Comparison of ENCODE assay signal across 1 cellular context in the genomic region with DNA sequence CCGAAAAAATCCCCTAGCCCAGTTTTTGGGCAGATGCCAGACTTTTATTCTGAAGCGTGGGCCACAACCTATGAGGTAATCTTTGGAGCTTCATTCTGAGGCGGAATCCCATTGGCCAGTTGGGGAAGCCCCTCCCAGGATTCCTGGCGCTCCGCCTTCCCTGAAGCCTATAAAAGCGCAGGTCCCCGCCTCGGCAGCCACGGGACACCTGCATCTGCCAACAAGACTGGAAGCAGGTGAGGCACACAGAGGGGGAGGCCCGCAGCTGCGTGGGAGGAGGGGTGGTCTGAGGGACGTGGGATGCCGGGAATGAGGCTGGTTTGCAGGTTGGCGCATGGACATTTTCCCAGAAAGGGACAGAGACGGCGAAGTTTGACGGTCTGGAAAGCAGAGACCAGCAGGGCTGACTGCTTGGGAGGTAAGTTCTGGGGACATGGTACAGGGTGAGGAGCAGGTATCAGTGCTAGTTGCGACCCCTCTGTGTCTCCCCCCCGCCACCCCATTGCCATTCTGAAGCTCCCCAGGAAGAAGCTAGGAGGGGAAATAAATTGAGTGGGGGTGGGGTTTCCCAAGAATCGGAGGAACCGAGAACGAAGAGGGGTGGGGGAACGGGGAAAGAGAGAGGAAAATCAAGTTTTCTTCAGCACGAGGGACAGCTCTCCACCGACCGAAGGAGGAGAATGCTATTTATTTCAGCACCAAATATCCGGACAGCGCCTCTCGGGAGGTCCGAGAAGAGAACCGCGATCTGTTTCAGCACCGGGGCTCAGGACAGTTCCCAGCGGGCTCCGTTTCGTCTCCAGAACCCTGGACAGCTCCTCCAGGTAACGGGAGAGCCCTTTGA.
TF ChIP-seq lines count a peak whose summit lies in the region.

No MANE protein-coding gene starts in this region.

TF ChIP-seq in K562, 482 proteins besides CTCF, POLR2A, EP300 and RAD21 (continued from another document and continues in another):
- TF ChIP-seq ZNF609 (CRISPR knock-in tag; IDR thresholded peaks at IDR 0.05; ENCODE audit: borderline replicate concordance) (peak; percentile 100), ZNF217 (CRISPR knock-in tag; IDR thresholded peaks at IDR 0.05) (peak; percentile 99), FOXJ2 (tag; IDR thresholded peaks at IDR 0.05) (peak; percentile 93), KDM4B (IDR thresholded peaks at IDR 0.05; ENCODE audit: borderline replicate concordance in 2 of 2, low read depth in 1 of 2) (peak in 1 of 2 experiments; percentile 99; a peak in 1 of 4 replicates), FOXP1 (CRISPR knock-in tag; IDR thresholded peaks at IDR 0.05) (peak; percentile 100), GABPB2 (CRISPR knock-in tag; conservative IDR thresholded peaks at IDR 0.05) (no peak), SREBF2 (CRISPR knock-in tag; IDR thresholded peaks at IDR 0.05) (peak; percentile 99), ZNF583 (CRISPR knock-in tag; IDR thresholded peaks at IDR 0.05) (peak; percentile 94), ZFX (CRISPR knock-in tag; IDR thresholded peaks at IDR 0.05) (peak; percentile 83), NFIX (CRISPR knock-in tag; IDR thresholded peaks at IDR 0.05; ENCODE audit: low read depth) (no peak), KLF13 (tag; IDR thresholded peaks at IDR 0.05; ENCODE audit: borderline replicate concordance, low read depth) (peak; percentile 68; the same call in 1 of the 2 replicates), RBM14 (IDR thresholded peaks at IDR 0.05; ENCODE audit: borderline replicate concordance, insufficient read depth, low read depth, low read length) (no peak), ZNF561 (CRISPR knock-in tag; conservative IDR thresholded peaks at IDR 0.05) (no peak), SAP30 (IDR thresholded peaks at IDR 0.05; ENCODE audit: borderline replicate concordance, insufficient read depth, low read depth, low read length, poor library complexity, severe bottlenecking) (peak; percentile 99), ZNF316 (IDR thresholded peaks at IDR 0.05) (no peak), FOXK1 (CRISPR knock-in tag; IDR thresholded peaks at IDR 0.05; ENCODE audit: borderline replicate concordance) (peak; percentile 100), MAZ (CRISPR knock-in tag; conservative IDR thresholded peaks at IDR 0.05 in 1 of 2, IDR thresholded peaks at IDR 0.05 in 1 of 2) (peak; percentile 57 to 100; a peak in 2 of 4 replicates), THRAP3 (IDR thresholded peaks at IDR 0.05; ENCODE audit: borderline replicate concordance) (no peak), TSHZ1 (CRISPR knock-in tag; IDR thresholded peaks at IDR 0.05) (0 out of 2 replicates have a peak, but pooled peaks have one; percentile 35), JUN (IDR thresholded peaks at IDR 0.05; ENCODE audit: borderline replicate concordance, low read depth, low read length) (peak; percentile 53; the same call in 1 of the 2 replicates), JUN (CRISPR knock-in tag; IDR thresholded peaks at IDR 0.05; ENCODE audit: borderline replicate concordance) (peak; percentile 99), ZBTB7A (IDR thresholded peaks at IDR 0.05; ENCODE audit: borderline replicate concordance, control insufficient read depth, low read depth, low read length) (peak; percentile 62; the same call in 1 of the 2 replicates), GATAD2B (IDR thresholded peaks at IDR 0.05; ENCODE audit: borderline replicate concordance) (0 out of 2 replicates have a peak, but pooled peaks have one; percentile 40), KDM1A (IDR thresholded peaks at IDR 0.05) (peak; percentile 13 to 64; a peak in 3 of 4 replicates), ETV1 (tag; conservative IDR thresholded peaks at IDR 0.05; ENCODE audit: low read depth) (peak; percentile 87), MYNN (IDR thresholded peaks at IDR 0.05) (peak; percentile 98), MYNN (CRISPR knock-in tag; IDR thresholded peaks at IDR 0.05) (peak; percentile 96), RBM17 (IDR thresholded peaks at IDR 0.05; ENCODE audit: borderline replicate concordance, low read depth, low read length) (no peak), NEUROD1 (IDR thresholded peaks at IDR 0.05; ENCODE audit: borderline replicate concordance, low read depth, low read length, partially characterized antibody) (peak; percentile 18), ZNF589 (CRISPR knock-in tag; IDR thresholded peaks at IDR 0.05; ENCODE audit: low read depth) (peak; percentile 96), TBL1XR1 (IDR thresholded peaks at IDR 0.05; ENCODE audit: low read length in 2 of 2) (peak in 1 of 2 experiments; percentile 51; a peak in 1 of 4 replicates), CREB3 (tag; conservative IDR thresholded peaks at IDR 0.05; ENCODE audit: low read depth) (peak; percentile 94), ATF1 (CRISPR knock-in tag; IDR thresholded peaks at IDR 0.05) (peak; percentile 73), ATF1 (tag; IDR thresholded peaks at IDR 0.05) (no peak; the same call in 1 of the 2 replicates), BRCA1 (IDR thresholded peaks at IDR 0.05) (no peak), BRCA1 (CRISPR knock-in tag; IDR thresholded peaks at IDR 0.05) (peak; percentile 99; the same call in 1 of the 2 replicates), ATF7 (IDR thresholded peaks at IDR 0.05) (no peak), HDAC8 (tag; IDR thresholded peaks at IDR 0.05) (peak; percentile 75; the same call in 1 of the 2 replicates), ZNF134 (CRISPR knock-in tag; conservative IDR thresholded peaks at IDR 0.05) (0 out of 2 replicates have a peak, but pooled peaks have one; percentile 20), BRF1 (IDR thresholded peaks at IDR 0.05; ENCODE audit: borderline replicate concordance, extremely low read depth, insufficient read length) (no peak)
- TF ChIP-seq, protein P1, sequence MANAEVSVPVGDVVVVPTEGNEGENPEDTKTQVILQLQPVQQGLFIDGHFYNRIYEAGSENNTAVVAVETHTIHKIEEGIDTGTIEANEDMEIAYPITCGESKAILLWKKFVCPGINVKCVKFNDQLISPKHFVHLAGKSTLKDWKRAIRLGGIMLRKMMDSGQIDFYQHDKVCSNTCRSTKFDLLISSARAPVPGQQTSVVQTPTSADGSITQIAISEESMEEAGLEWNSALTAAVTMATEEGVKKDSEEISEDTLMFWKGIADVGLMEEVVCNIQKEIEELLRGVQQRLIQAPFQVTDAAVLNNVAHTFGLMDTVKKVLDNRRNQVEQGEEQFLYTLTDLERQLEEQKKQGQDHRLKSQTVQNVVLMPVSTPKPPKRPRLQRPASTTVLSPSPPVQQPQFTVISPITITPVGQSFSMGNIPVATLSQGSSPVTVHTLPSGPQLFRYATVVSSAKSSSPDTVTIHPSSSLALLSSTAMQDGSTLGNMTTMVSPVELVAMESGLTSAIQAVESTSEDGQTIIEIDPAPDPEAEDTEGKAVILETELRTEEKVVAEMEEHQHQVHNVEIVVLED (CRISPR knock-in tag; IDR thresholded peaks at IDR 0.05) = 0 out of 2 replicates have a peak, but pooled peaks have one; percentile 31
- TF ChIP-seq, protein P2, sequence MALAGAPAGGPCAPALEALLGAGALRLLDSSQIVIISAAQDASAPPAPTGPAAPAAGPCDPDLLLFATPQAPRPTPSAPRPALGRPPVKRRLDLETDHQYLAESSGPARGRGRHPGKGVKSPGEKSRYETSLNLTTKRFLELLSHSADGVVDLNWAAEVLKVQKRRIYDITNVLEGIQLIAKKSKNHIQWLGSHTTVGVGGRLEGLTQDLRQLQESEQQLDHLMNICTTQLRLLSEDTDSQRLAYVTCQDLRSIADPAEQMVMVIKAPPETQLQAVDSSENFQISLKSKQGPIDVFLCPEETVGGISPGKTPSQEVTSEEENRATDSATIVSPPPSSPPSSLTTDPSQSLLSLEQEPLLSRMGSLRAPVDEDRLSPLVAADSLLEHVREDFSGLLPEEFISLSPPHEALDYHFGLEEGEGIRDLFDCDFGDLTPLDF (CRISPR knock-in tag; IDR thresholded peaks at IDR 0.05) = peak; percentile 100
- TF ChIP-seq, protein P3, sequence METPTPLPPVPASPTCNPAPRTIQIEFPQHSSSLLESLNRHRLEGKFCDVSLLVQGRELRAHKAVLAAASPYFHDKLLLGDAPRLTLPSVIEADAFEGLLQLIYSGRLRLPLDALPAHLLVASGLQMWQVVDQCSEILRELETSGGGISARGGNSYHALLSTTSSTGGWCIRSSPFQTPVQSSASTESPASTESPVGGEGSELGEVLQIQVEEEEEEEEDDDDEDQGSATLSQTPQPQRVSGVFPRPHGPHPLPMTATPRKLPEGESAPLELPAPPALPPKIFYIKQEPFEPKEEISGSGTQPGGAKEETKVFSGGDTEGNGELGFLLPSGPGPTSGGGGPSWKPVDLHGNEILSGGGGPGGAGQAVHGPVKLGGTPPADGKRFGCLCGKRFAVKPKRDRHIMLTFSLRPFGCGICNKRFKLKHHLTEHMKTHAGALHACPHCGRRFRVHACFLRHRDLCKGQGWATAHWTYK (CRISPR knock-in tag; IDR thresholded peaks at IDR 0.05) = peak; percentile 82
- TF ChIP-seq, protein P4, sequence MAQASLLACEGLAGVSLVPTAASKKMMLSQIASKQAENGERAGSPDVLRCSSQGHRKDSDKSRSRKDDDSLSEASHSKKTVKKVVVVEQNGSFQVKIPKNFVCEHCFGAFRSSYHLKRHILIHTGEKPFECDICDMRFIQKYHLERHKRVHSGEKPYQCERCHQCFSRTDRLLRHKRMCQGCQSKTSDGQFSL (CRISPR knock-in tag; IDR thresholded peaks at IDR 0.05) = peak; percentile 84
- TF ChIP-seq, protein P4 (tag; IDR thresholded peaks at IDR 0.05) = no peak
